ENCODE assay signal across 8 cellular contexts in genomic region chr1:247331526-247332214, GRCh38. TPM values are rescaled to one million over a fixed set of nuclear protein-coding genes. Genes with fewer than 3 reads are reported as not detected.
DNase-seq lines count a peak whose midpoint lies in the region; ATAC-seq, FAIRE-seq and TF ChIP-seq lines count a peak whose summit lies in the region.

Gene ZNF496 (minus strand): TSS chr1:247331867. CDS start chr1:247329578, 2,289 bp downstream.

- intact Hi-C loops in adrenal gland (cut with DNase I) = no loop called here
- intact Hi-C loops in heart right ventricle (cut with DNase I) = loop anchor here in 4 of 10 donors (2.0 to 10.0 kb wide), 5 partner anchors 41 to 229 kb away; partner anchors contain the start of gene ZNF669 (in 2 of the 4)
- intact Hi-C loops in posterior vena cava (cut with DNase I) = no loop called here

- no peaks in the 10 kb centered on the region for H3K27me3 ChIP-seq in SU-DHL-6 (ENCODE audit: low read length)
- no peaks in the 10 kb centered on the region for H3K27me3 ChIP-seq in adrenal gland
- H3K27me3 ChIP-seq in heart right ventricle = no peaks in the 10 kb centered on the region

- peak within 1 kb of the TSS; percentile 96 for H3K9ac ChIP-seq in SU-DHL-6 (ENCODE audit: low read length)

- FAIRE-seq in urothelium cell line (lab: Jason Lieb, UNC) = no peak

- TF ChIP-seq POLR2A in NB4 (IDR thresholded peaks at IDR 0.05; ENCODE audit: extremely low read depth, insufficient read length) (peak; percentile 65), adrenal gland (IDR thresholded peaks at IDR 0.05) (no peak)

- H3K4me3 ChIP-seq in GM12864 (ENCODE audit: low read depth, low read length) (peak within 1 kb of the TSS; percentile 86), NB4 (ENCODE audit: low read depth, low read length) (peak within 1 kb of the TSS; percentile 79), SU-DHL-6 (ENCODE audit: insufficient read depth, low read length, poor library complexity, severe bottlenecking) (peak within 1 kb of the TSS; percentile 97), adrenal gland (peak within 1 kb of the TSS; percentile 59 to 95 (median 80)), heart right ventricle (peak within 1 kb of the TSS; percentile 69 to 98 (median 94))

- H2AFZ ChIP-seq in SU-DHL-6 (ENCODE audit: low read depth, low read length, severe bottlenecking) = peak within 1 kb of the TSS; percentile 96

- no peaks in the 10 kb centered on the region for H3K79me2 ChIP-seq in SU-DHL-6 (ENCODE audit: insufficient read depth, low read length)

- 0 to 1% (median 0%) methylated on average over 2 to 92 of the region's 92 CpGs; no CpG with 5 or more reads in 1 of the 4 donors for WGBS in adrenal gland, 4 donors
- 0 to 1% methylated on average over 74 to 92 of the region's 92 CpGs for WGBS in heart right ventricle, 2 donors

- DNase-seq in GM12864 (ENCODE audit: low read depth) (peak; percentile 33), NB4 (ENCODE audit: low read depth) (peak; percentile 86), adrenal gland (peak; percentile 75 to 84 (median 79)), heart right ventricle (peak; percentile 83 to 86), posterior vena cava (ENCODE audit: low spot score) (peak; percentile 94), urothelium cell line (ENCODE audit: low spot score) (peak; percentile 95)

- peak; percentile 62 for ATAC-seq in HG02588 (IDR thresholded peaks at IDR 0.05; ENCODE audit: unreplicated experiment)
- peak; percentile 72 to 87 (median 82) for ATAC-seq in heart right ventricle

- H4K20me1 ChIP-seq in SU-DHL-6 (ENCODE audit: low read depth, low read length) = no peaks in the 10 kb centered on the region

- TF ChIP-seq CTCF in GM12864 (IDR thresholded peaks at IDR 0.05; ENCODE audit: low read depth, low read length, missing control alignments) (no peak), NB4 (IDR thresholded peaks at IDR 0.05; ENCODE audit: low read depth, low read length) (no peak), SU-DHL-6 (IDR thresholded peaks at IDR 0.05; ENCODE audit: insufficient read depth, low read length, poor library complexity, severe bottlenecking) (no peak), adrenal gland (IDR thresholded peaks at IDR 0.05) (peak in 1 of 6 experiments; percentile 1), heart right ventricle (IDR thresholded peaks at IDR 0.05) (peak in 1 of 9 donors; percentile 16)

- H3K27ac ChIP-seq in SU-DHL-6 (ENCODE audit: low read depth, low read length) (peak within 1 kb of the TSS; percentile 51), adrenal gland (peak within 1 kb of the TSS; percentile 59 to 92 (median 82)), heart right ventricle (peak within 1 kb of the TSS; percentile 59 to 97 (median 94))

- H3K36me3 ChIP-seq in SU-DHL-6 (ENCODE audit: low read length) = no peaks in the 10 kb centered on the region
- H3K36me3 ChIP-seq in adrenal gland (replicated peaks in 1 of 2) = peaks cover 0 to 21% of the 10 kb centered on the region in 2 donors
- peaks cover 0 to 34% (median 18%) of the 10 kb centered on the region in 9 donors for H3K36me3 ChIP-seq in heart right ventricle

- no peaks in the 10 kb centered on the region for H3F3A ChIP-seq in SU-DHL-6 (ENCODE audit: insufficient read depth)

- peak within 1 kb of the TSS; percentile 51 for H3K4me2 ChIP-seq in SU-DHL-6 (ENCODE audit: low read depth, low read length, poor library complexity, severe bottlenecking)

- peaks cover 13 to 21% of the 10 kb centered on the region in 2 donors for H3K4me1 ChIP-seq in adrenal gland (replicated peaks in 1 of 2)
- peaks cover 5 to 60% (median 43%) of the 10 kb centered on the region in 9 donors for H3K4me1 ChIP-seq in heart right ventricle

- H3K9me2 ChIP-seq in SU-DHL-6 (replicated peaks; ENCODE audit: insufficient read depth, low read length) = no peaks in the 10 kb centered on the region

- no peaks in the 10 kb centered on the region for H3K9me3 ChIP-seq in SU-DHL-6 (ENCODE audit: insufficient read depth, low read length)
- H3K9me3 ChIP-seq in adrenal gland (replicated peaks in 1 of 3) = no peaks in the 10 kb centered on the region
- no peaks in the 10 kb centered on the region for H3K9me3 ChIP-seq in heart right ventricle

RNA-seq across cellular contexts. Expression of gene ZNF496, which starts in this region (rescaled TPM):
- total RNA-seq in adrenal gland = 10 to 100 TPM; 13.5 to 34.9 (median 25.1) TPM
- polyA plus RNA-seq in adrenal gland = 10 to 100 TPM in 1 of 3 donors, 1 to 10 TPM in 2; 4.3 to 15.4 (median 9.8) TPM
- total RNA-seq in heart right ventricle = 10 to 100 TPM; 11.4 to 18.4 (median 14.5) TPM
- 1 to 10 TPM; 6.2 to 7.1 TPM for polyA plus RNA-seq in heart right ventricle
- total RNA-seq in posterior vena cava = 10 to 100 TPM; 18.8 to 19.3 TPM

Comparison
In these comparisons a context has a peak if more than half of its experiments do, and no peak if none do; other contexts are left out.
1. Peak in every context shown above with its lines: DNase-seq, ATAC-seq, H3K4me3 ChIP-seq and H3K27ac ChIP-seq.
2. DNase-seq: peak in every context shown above with its lines; median percentile 95 in urothelium cell line; 94 in posterior vena cava; 86 in NB4; 84 in heart right ventricle; 79 in adrenal gland; 33 in GM12864.